In the genomic region with DNA sequence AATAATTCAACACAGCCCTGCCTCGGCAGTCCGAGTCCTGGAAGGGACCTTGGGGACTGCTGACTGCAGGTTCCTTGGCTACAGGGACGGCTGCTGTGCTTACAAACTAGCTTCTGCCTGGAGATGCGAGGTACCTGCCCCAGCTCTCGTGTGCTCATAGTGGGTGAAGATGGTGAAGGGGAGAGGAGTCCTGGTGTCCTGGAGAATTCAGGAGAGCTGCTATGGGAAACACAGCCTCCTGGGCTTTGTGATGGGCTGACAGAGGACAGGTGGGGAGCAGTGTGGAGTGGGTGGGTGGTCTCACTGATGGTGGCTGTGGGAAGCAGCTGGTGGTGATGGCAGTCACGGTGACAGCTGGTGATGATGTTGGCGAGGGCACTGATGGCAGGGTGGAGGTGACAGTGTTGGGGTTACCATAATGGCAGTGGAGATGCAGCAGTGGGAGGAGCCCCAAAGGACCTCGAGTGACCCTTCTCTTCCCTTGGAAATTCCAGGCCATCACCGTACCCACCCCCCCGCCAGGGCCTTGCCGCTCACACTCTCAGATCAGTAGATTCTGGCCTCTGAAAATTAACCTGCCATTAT, we compare ENCODE assay signal across 18 cellular contexts. TPM values are rescaled to one million over a fixed set of nuclear protein-coding genes. Genes with fewer than 3 reads are reported as not detected.
A peak's percentile ranks its signal among the peaks of the same experiment; 100 is the strongest.
DNase-seq lines count a peak whose midpoint lies in the region; ATAC-seq and TF ChIP-seq lines count a peak whose summit lies in the region.
"Had no signal": no experiment of that assay in that cellular context is flagged by ENCODE, and none has a peak within 500 bp of the region (broad histone marks: within the 10 kb centered on the region; RNA-seq: fewer than 3 reads in every experiment).

No MANE protein-coding gene starts in this region.

- H3K36me3 Mint-ChIP-seq in activated T-cell treated with anti-CD3 and anti-CD28 coated beads, Interleukin-2, amount 50 U/mL, for 24 hours (ENCODE audit: low read depth), result peaks cover 29% of the 10 kb centered on the region
- H3K36me3 Mint-ChIP-seq in neural crest cell (ENCODE audit: low read depth), result peaks cover 7% of the 10 kb centered on the region
- H3K36me3 Mint-ChIP-seq in activated CD4-positive, alpha-beta memory T cell treated with anti-CD3 and anti-CD28 coated beads for 36 hours, result peaks cover under 1% of the 10 kb centered on the region

- peaks cover 20% of the 10 kb centered on the region for H3K4me1 Mint-ChIP-seq in activated T-cell treated with anti-CD3 and anti-CD28 coated beads, Interleukin-2, amount 50 U/mL, for 24 hours (ENCODE audit: low read depth)
- H3K4me1 Mint-ChIP-seq in neural crest cell, result peaks cover 12% of the 10 kb centered on the region
- H3K4me1 Mint-ChIP-seq in activated CD4-positive, alpha-beta memory T cell treated with anti-CD3 and anti-CD28 coated beads for 36 hours (ENCODE audit: low read depth), result peaks cover 6% of the 10 kb centered on the region

- H3K27ac Mint-ChIP-seq in activated T-cell treated with anti-CD3 and anti-CD28 coated beads, Interleukin-2, amount 50 U/mL, for 24 hours, result peak overlapping the region; percentile 26
- peak overlapping the region; percentile 24 for H3K27ac Mint-ChIP-seq in neural crest cell (ENCODE audit: unreplicated experiment)
- no peak overlapping the region for H3K27ac Mint-ChIP-seq in activated CD4-positive, alpha-beta memory T cell treated with anti-CD3 and anti-CD28 coated beads for 36 hours
- H3K27ac Mint-ChIP-seq: CD8-positive, alpha-beta T cell; HFFc6 had no signal

- no peak for DNase-seq in activated T-cell treated with anti-CD3 and anti-CD28 coated beads, Interleukin-2, amount 50 U/mL, for 24 hours
- no peak for DNase-seq in activated T-cell treated with anti-CD3 and anti-CD28 coated beads, Interleukin-2, amount 50 U/mL, for 1 hour
- no peak for DNase-seq in neural crest cell (ENCODE audit: low read depth, low spot score)
- DNase-seq in stimulated activated naive CD8-positive, alpha-beta T cell treated with anti-CD3 and anti-CD28 coated beads, Interleukin-15, Interleukin-2, amounts not matched to agents 100 U/mL and 50 U/mL, for 24 hours, result no peak
- no peak for DNase-seq in activated CD4-positive, alpha-beta memory T cell treated with anti-CD3 and anti-CD28 coated beads for 36 hours
- no peak for DNase-seq in activated CD4-positive, alpha-beta T cell treated with anti-CD3 and anti-CD28 coated beads, Interleukin-2, amount 50 U/mL, for 4 hours
- DNase-seq: BE2C; Calu3; CD8-positive, alpha-beta T cell; DMS79; H7; HFFc6; Kasumi-1; MG63; NCI-H1048; NCI-H2081 had no signal

- CTCF ChIA-PET in activated CD4-positive, alpha-beta memory T cell treated with anti-CD3 and anti-CD28 coated beads for 36 hours (lab: Charles Lee), result no interaction called here

- peak overlapping the region; percentile 60 for H3K27ac ChIP-seq in cingulate gyrus (ENCODE audit: low read depth, low read length)

- intact Hi-C loops in activated CD4-positive, alpha-beta memory T cell treated with anti-CD3 and anti-CD28 coated beads for 36 hours (cut with micrococcal nuclease), result no loop called here

- no peaks in the 10 kb centered on the region for H3K9me3 Mint-ChIP-seq in activated T-cell treated with anti-CD3 and anti-CD28 coated beads, Interleukin-2, amount 50 U/mL, for 24 hours
- no peaks in the 10 kb centered on the region for H3K9me3 Mint-ChIP-seq in neural crest cell
- no peaks in the 10 kb centered on the region for H3K9me3 Mint-ChIP-seq in activated CD4-positive, alpha-beta memory T cell treated with anti-CD3 and anti-CD28 coated beads for 36 hours
- H3K9me3 Mint-ChIP-seq: CD8-positive, alpha-beta T cell; HFFc6 had no signal

- ATAC-seq in stimulated activated naive CD8-positive, alpha-beta T cell treated with anti-CD3 and anti-CD28 coated beads, Interleukin-15, Interleukin-2, amounts not matched to agents 100 U/mL and 50 U/mL, for 24 hours, result no peak
- ATAC-seq: CD8-positive, alpha-beta T cell; Right ventricle myocardium inferior had no signal

- H3K27me3 Mint-ChIP-seq in activated T-cell treated with anti-CD3 and anti-CD28 coated beads, Interleukin-2, amount 50 U/mL, for 24 hours, result no peaks in the 10 kb centered on the region
- no peaks in the 10 kb centered on the region for H3K27me3 Mint-ChIP-seq in neural crest cell (ENCODE audit: low read depth)
- H3K27me3 Mint-ChIP-seq in activated CD4-positive, alpha-beta memory T cell treated with anti-CD3 and anti-CD28 coated beads for 36 hours, result no peaks in the 10 kb centered on the region

- TF ChIP-seq CTCF in neural crest cell (conservative IDR thresholded peaks at IDR 0.05), result no peak

- H3K4me3 Mint-ChIP-seq in activated T-cell treated with anti-CD3 and anti-CD28 coated beads, Interleukin-2, amount 50 U/mL, for 24 hours, result no peak overlapping the region
- H3K4me3 Mint-ChIP-seq in neural crest cell, result no peak overlapping the region
- H3K4me3 Mint-ChIP-seq in activated CD4-positive, alpha-beta memory T cell treated with anti-CD3 and anti-CD28 coated beads for 36 hours, result no peak overlapping the region
- H3K4me3 Mint-ChIP-seq: CD8-positive, alpha-beta T cell; HFFc6 had no signal

- POLR2A ChIA-PET in activated CD4-positive, alpha-beta memory T cell treated with anti-CD3 and anti-CD28 coated beads for 36 hours (lab: Charles Lee), result no interaction called here

RNA-seq across cellular contexts. Expression of gene HVCN1, which starts 32.8 kb away (rescaled TPM):
- total RNA-seq in neural crest cell, result 3.8 and 4.9 TPM in 2 replicates
- total RNA-seq in activated CD4-positive, alpha-beta memory T cell treated with anti-CD3 and anti-CD28 coated beads for 36 hours, result 1 to 10 TPM; 4.0 to 4.1 TPM

RNA-seq across cellular contexts. Expression of gene TCTN1, which starts 42.2 kb away (rescaled TPM):
- 58.1 and 59.1 TPM in 2 replicates for total RNA-seq in neural crest cell
- total RNA-seq in activated CD4-positive, alpha-beta memory T cell treated with anti-CD3 and anti-CD28 coated beads for 36 hours, result 1 to 10 TPM; 6.4 to 7.6 TPM
